12 cellular contexts compared by ENCODE assay signal in genomic region chr2:88181511-88181910, GRCh38. TPM values are rescaled to one million over a fixed set of nuclear protein-coding genes. Genes with fewer than 3 reads are reported as not detected.
DNase-seq lines count a peak whose midpoint lies in the region; ATAC-seq and TF ChIP-seq lines count a peak whose summit lies in the region.
"Had no signal": no experiment of that assay in that cellular context is flagged by ENCODE, and none has a peak within 500 bp of the region (broad histone marks: within the 10 kb centered on the region; RNA-seq: fewer than 3 reads in every experiment).

No MANE protein-coding gene starts in this region.

- DNase-seq in AG09309 (ENCODE audit: low read depth) = peak; percentile 53
- DNase-seq in foreskin melanocyte = peak; percentile 29
- no peak for DNase-seq in LoVo (ENCODE audit: low spot score)
- no peak for DNase-seq in suprapubic skin (ENCODE audit: low spot score in 2 of 2)
- DNase-seq: activated gamma-delta T cell, Caco-2, KG1 had no signal

- no peaks in the 10 kb centered on the region for H3K36me3 Mint-ChIP-seq in activated naive CD8-positive, alpha-beta T cell

- no peak for TF ChIP-seq POLR2A in suprapubic skin (IDR thresholded peaks at IDR 0.05)

- H3K36me3 ChIP-seq in HEK293 (ENCODE audit: control insufficient read depth in 2 of 2, insufficient read depth in 1 of 2, low read length in 2 of 2) = no peaks in the 10 kb centered on the region
- H3K36me3 ChIP-seq in suprapubic skin = peaks cover 30% of the 10 kb centered on the region

- H3K4me1 ChIP-seq in HEK293 (ENCODE audit: control insufficient read depth, insufficient read depth, low read length) = no peaks in the 10 kb centered on the region
- H3K4me1 ChIP-seq in suprapubic skin = no peaks in the 10 kb centered on the region
- H3K4me1 ChIP-seq: Caco-2 had no signal

- H3K4me3 Mint-ChIP-seq in activated naive CD8-positive, alpha-beta T cell = no peak overlapping the region

- H3K4me1 Mint-ChIP-seq in activated naive CD8-positive, alpha-beta T cell (ENCODE audit: low read depth) = peaks cover 17% of the 10 kb centered on the region

- H3K27ac Mint-ChIP-seq in activated naive CD8-positive, alpha-beta T cell = peak overlapping the region; percentile 68

- H3K4me3 ChIP-seq in AG09309 (ENCODE audit: control insufficient read depth, low read depth, low read length) (no peak overlapping the region), HEK293 (ENCODE audit: low read depth, low read length) (no peak overlapping the region), suprapubic skin (no peak overlapping the region)

- no peak for TF ChIP-seq EP300 in suprapubic skin (IDR thresholded peaks at IDR 0.05)

- 79% methylated on average over 3 of the region's 3 CpGs for WGBS in suprapubic skin

- CTCF ChIA-PET in HEK293 (lab: Yijun Ruan, JAX) = no interaction called here

- TF ChIP-seq CTCF in AG09309 (IDR thresholded peaks at IDR 0.05; ENCODE audit: control insufficient read depth, insufficient read depth, low read depth, low read length, missing control alignments) (no peak), HEK293 (tag by site-specific recombination; IDR thresholded peaks at IDR 0.05) (no peak), suprapubic skin (IDR thresholded peaks at IDR 0.05) (no peak)

- POLR2A ChIA-PET in HEK293 (lab: Yijun Ruan, JAX) = no interaction called here

- peaks cover 3% of the 10 kb centered on the region for H3K27me3 Mint-ChIP-seq in activated naive CD8-positive, alpha-beta T cell

- no peak for ATAC-seq in HG03432 (IDR thresholded peaks at IDR 0.05; ENCODE audit: unreplicated experiment)
- no peak for ATAC-seq in HG03571 (IDR thresholded peaks at IDR 0.05; ENCODE audit: unreplicated experiment)

- no peaks in the 10 kb centered on the region for H3K9me3 Mint-ChIP-seq in activated naive CD8-positive, alpha-beta T cell (ENCODE audit: low read depth)

- H3K9me3 ChIP-seq in HEK293 (ENCODE audit: control insufficient read depth, insufficient read depth, low read depth, low read length) = no peaks in the 10 kb centered on the region
- H3K9me3 ChIP-seq in suprapubic skin = no peaks in the 10 kb centered on the region
- H3K9me3 ChIP-seq: Caco-2 had no signal

- H3K27me3 ChIP-seq in suprapubic skin = no peaks in the 10 kb centered on the region

- H3K27ac ChIP-seq in HEK293 (ENCODE audit: extremely low read depth, low read depth, low read length) (no peak overlapping the region), suprapubic skin (no peak overlapping the region)

TF ChIP-seq in HEK293, 187 proteins besides CTCF, POLR2A, EP300 and RAD21:
- no peak for TF ChIP-seq ZBTB26 (tag by site-specific recombination; optimal IDR thresholded peaks at IDR 0.05)
- peak; percentile 49; the same call in 1 of the 2 replicates for TF ChIP-seq ZNF596 (tag by site-specific recombination; IDR thresholded peaks at IDR 0.05)

RNA-seq across cellular contexts. Expression of gene THNSL2, which starts 11.4 kb away (rescaled TPM):
- total RNA-seq in suprapubic skin = 10 to 100 TPM in 2 of 4 donors, 1 to 10 TPM in 2; 2.3 to 35.8 (median 11.4) TPM

RNA-seq across cellular contexts. Expression of gene FABP1, which starts 53.6 kb away (rescaled TPM):
- 1 to 10 TPM in 1 of 4 donors, not detected in 3; 6.8 TPM for total RNA-seq in suprapubic skin
- total RNA-seq: H1 had no signal

Comparison
In these comparisons a context has a peak if more than half of its experiments do, and no peak if none do; other contexts are left out.
1. DNase-seq: peak in AG09309 (single experiment) and foreskin melanocyte (single experiment); none in LoVo (single experiment) and suprapubic skin (0 of 2).